Comparison of ENCODE assay signal across 8 cellular contexts in the genomic region with DNA sequence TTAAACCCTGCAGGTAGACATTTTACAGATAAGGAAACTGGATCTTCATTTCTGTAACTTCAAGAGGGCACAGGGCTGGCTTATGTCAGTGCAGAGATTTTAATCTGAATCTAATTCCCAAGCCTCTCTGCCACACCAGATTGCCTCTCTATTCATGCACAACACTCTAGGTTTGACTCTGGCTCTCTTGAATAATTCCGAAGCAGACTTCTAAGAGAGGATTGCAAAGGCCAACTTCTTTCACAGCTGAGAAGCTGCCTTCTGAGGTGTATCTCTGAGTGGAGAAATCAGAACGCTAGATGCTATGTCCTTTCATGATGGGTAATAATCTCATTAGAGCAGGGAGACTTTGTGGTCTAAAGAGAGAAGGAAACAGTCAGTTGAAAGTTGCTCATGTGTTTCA. TPM values are rescaled to one million over a fixed set of nuclear protein-coding genes. Genes with fewer than 3 reads are reported as not detected.
A peak's percentile ranks its signal among the peaks of the same experiment; 100 is the strongest.
DNase-seq lines count a peak whose midpoint lies in the region; ATAC-seq and TF ChIP-seq lines count a peak whose summit lies in the region.

No MANE protein-coding gene starts in this region.

- DNase-seq in GM13976 (ENCODE audit: low spot score) (peak; percentile 42), glomerular visceral epithelial cell (ENCODE audit: extremely low spot score) (peak; percentile 45), glutamatergic neuron (no peak), NCI-H1436 treated with DMSO at 0.1 percent for 48 hours (lab: John Stamatoyannopoulos, UW) (no peak), MG63 (no peak), DMS53 (lab: John Stamatoyannopoulos, UW) (no peak)

- no peaks in the 10 kb centered on the region for H3K27me3 Mint-ChIP-seq in glutamatergic neuron (ENCODE audit: unreplicated experiment)

- no peak overlapping the region for H3K4me3 Mint-ChIP-seq in glutamatergic neuron (ENCODE audit: unreplicated experiment)

- no peak overlapping the region for H3K27ac Mint-ChIP-seq in glutamatergic neuron (ENCODE audit: unreplicated experiment)

- no peaks in the 10 kb centered on the region for H3K9me3 ChIP-seq in MG63

- TF ChIP-seq CTCF in GM13976 (IDR thresholded peaks at IDR 0.05; ENCODE audit: borderline replicate concordance, control extremely low read depth, extremely low read depth, insufficient read depth, missing control alignments), result no peak
- no peak for TF ChIP-seq CTCF in glutamatergic neuron (IDR thresholded peaks at IDR 0.05; ENCODE audit: partially characterized antibody, unreplicated experiment)

- peaks cover 6% of the 10 kb centered on the region for H3K36me3 Mint-ChIP-seq in glutamatergic neuron (ENCODE audit: unreplicated experiment)

- no peaks in the 10 kb centered on the region for H3K36me3 ChIP-seq in MG63

- no peak overlapping the region for H3K4me3 ChIP-seq in MG63

- peaks cover 5% of the 10 kb centered on the region for H3K9me3 Mint-ChIP-seq in glutamatergic neuron (ENCODE audit: unreplicated experiment)

- ATAC-seq in GM21447 (IDR thresholded peaks at IDR 0.05; ENCODE audit: unreplicated experiment) (peak; percentile 51), HG03460 (IDR thresholded peaks at IDR 0.05; ENCODE audit: unreplicated experiment) (peak; percentile 62)

- peaks cover 13% of the 10 kb centered on the region for H3K4me1 Mint-ChIP-seq in glutamatergic neuron (ENCODE audit: low read depth, unreplicated experiment)

- in situ Hi-C loops in GM13976 (cut with MboI; ENCODE audit: low sequenced_read_pairs, unreplicated experiment), result loop anchor here (25.0 kb wide), 2 partner anchors 179 to 346 kb away; no protein-coding TSS in a partner anchor

- H3K27me3 ChIP-seq in MG63, result no peaks in the 10 kb centered on the region

RNA-seq across cellular contexts. Expression of a gene that starts 20.1 kb away (rescaled TPM):
- total RNA-seq in glutamatergic neuron (ENCODE audit: unreplicated experiment), result 58.8 TPM
- 7.8 and 11.5 TPM in 2 replicates for total RNA-seq in MG63 (2014; rRNA removed; shearing (Covaris generic); ENCODE audit: low replicate concordance)

Comparison
In these comparisons a context has a peak if more than half of its experiments do, and no peak if none do; other contexts are left out.
1. DNase-seq: peak in GM13976 (single experiment) and glomerular visceral epithelial cell (single experiment); none in glutamatergic neuron (single experiment), NCI-H1436 treated with DMSO at 0.1 percent for 48 hours (single experiment), MG63 (single experiment) and DMS53 (single experiment).